Comparison of ENCODE assay signal across 9 cellular contexts in the genomic region with DNA sequence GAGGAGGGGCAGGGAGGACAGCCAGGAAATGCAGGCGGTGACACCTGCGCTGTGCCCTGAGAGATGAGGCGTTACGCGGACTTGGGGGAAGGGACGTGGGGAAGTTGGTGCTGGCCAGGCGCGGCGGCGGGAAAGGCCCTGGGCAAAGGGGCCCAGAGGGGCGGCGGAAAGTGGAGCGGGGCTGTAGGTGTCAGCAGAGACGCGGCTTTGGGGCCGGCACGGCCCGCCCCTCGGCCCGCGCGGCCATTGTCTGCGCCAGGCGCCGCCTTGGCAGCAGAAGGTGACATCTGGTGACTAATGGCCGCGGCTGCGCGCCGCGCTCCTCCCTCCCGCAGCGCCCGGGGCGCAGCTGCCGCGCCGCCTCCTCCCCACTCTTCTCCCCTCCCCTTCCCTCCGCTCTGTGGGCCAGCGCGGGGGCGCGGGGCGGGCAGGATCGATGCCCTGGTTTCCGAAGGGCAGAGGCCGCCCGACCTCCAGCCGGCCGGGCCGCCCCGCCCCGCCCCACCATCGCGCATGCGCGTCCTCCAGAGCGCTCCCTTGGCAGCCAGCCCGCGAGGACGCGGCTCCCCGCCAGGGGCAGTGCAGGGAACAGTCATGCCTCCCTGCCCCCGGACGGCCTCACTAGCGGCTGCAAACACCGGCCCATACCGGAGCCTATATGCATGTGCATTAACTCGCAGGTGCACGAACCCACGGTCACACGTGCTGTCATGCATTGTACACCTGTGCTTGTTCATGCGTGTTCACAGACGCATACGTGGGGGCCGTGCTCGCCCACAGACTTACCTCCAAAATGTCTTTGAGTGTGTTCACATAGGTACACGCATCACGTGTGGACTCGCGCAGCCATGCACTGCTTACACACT.
DNase-seq lines count a peak whose midpoint lies in the region; ATAC-seq, FAIRE-seq and TF ChIP-seq lines count a peak whose summit lies in the region.
"Had no signal": no experiment of that assay in that cellular context is flagged by ENCODE, and none has a peak within 500 bp of the region (broad histone marks: within the 10 kb centered on the region; RNA-seq: fewer than 3 reads in every experiment).

No MANE protein-coding gene starts in this region.

- SMC1A ChIA-PET in GM12878 (lab: Charles Lee; ENCODE audit: uncharacterized antibody, unreplicated experiment) = interaction anchor here (0.8 to 1.7 kb wide), 3 partner anchors 12 to 257 kb away, joined by 3 to 4 read pairs (median 3); no protein-coding TSS in a partner anchor

- BruUV-seq in GM12878 (replicated peaks; lab: Mats Ljungman, UMichigan) = no TSS peak

- peak; percentile 43 for DNase-seq in NCI-H2029 treated with DMSO at 0.1 percent for 48 hours (lab: John Stamatoyannopoulos, UW)
- DNase-seq in T1000 (lab: John Stamatoyannopoulos, UW) = peak; percentile 93
- peak; percentile 73 for DNase-seq in GM12878 (ENCODE audit: low read depth, low spot score)
- DNase-seq in skeletal muscle cell (ENCODE audit: low read depth) = peak; percentile 48

- peak overlapping the region; percentile 80 for H3K27ac ChIP-seq in 22Rv1
- peak overlapping the region; percentile 35 for H3K27ac ChIP-seq in GM12878 (ENCODE audit: control insufficient read depth, insufficient read depth)

- intact Hi-C loops in GM12878 (cut with micrococcal nuclease; ENCODE audit: unreplicated experiment) = loop anchor here (5.0 kb wide), 1 partner anchor 256 kb away; no protein-coding TSS in a partner anchor

- no peaks in the 10 kb centered on the region for H3K9me3 ChIP-seq in GM12878 (replicated peaks; ENCODE audit: control insufficient read depth, insufficient read depth, low read length)

- H3K36me3 ChIP-seq in GM12878 (ENCODE audit: control insufficient read depth in 2 of 2, insufficient read depth in 2 of 2, low read length in 1 of 2) = no peaks in the 10 kb centered on the region

- peaks cover 0 to 5% of the 10 kb centered on the region in 2 experiments; a peak in 2 of 4 replicates for H3K27me3 ChIP-seq in GM12878 (replicated peaks in 1 of 2; ENCODE audit: control insufficient read depth in 2 of 2, insufficient read depth in 2 of 2, low read length in 1 of 2)

- TF ChIP-seq EP300 in GM12878 (IDR thresholded peaks at IDR 0.05; ENCODE audit: borderline replicate concordance in 1 of 2, control insufficient read depth in 1 of 2, low read depth in 2 of 2, low read length in 2 of 2) = no peak; a peak in 1 of 4 replicates

- no peaks in the 10 kb centered on the region for H4K20me1 ChIP-seq in GM12878 (ENCODE audit: control insufficient read depth, insufficient read depth)

- peak overlapping the region; percentile 86 for H3K4me2 ChIP-seq in GM12878 (ENCODE audit: control insufficient read depth, insufficient read depth)

- ATAC-seq in GM18517 (IDR thresholded peaks at IDR 0.05; ENCODE audit: unreplicated experiment) (peak; percentile 88), HG03039 (IDR thresholded peaks at IDR 0.05; ENCODE audit: unreplicated experiment) (peak; percentile 85), GM12878 (peak; percentile 95)

- TF ChIP-seq RAD21 in GM12878 (IDR thresholded peaks at IDR 0.05; ENCODE audit: insufficient read depth, low read depth, low read length) = peak; percentile 32; the same call in 1 of the 2 replicates

- no peaks in the 10 kb centered on the region for H3K79me2 ChIP-seq in GM12878 (ENCODE audit: control insufficient read depth, insufficient read depth, low read length)

- POLR2A ChIA-PET in GM12878 (lab: Charles Lee) = no interaction called here

- peaks cover 15% of the 10 kb centered on the region for H3K4me1 ChIP-seq in GM12878 (ENCODE audit: control insufficient read depth, insufficient read depth, low read length)

- 2% methylated on average over 60 of the region's 81 CpGs for WGBS in GM12878 (ENCODE audit: insufficient coverage, insufficient replicate concordance, low lambda C conversion rate, missing lambda C conversion rate)

- peak overlapping the region; percentile 87 for H2AFZ ChIP-seq in GM12878 (ENCODE audit: control insufficient read depth, low read depth, low read length)

- CTCF ChIA-PET in GM12878 (lab: Yijun Ruan, JAX) = interaction anchor here (0.6 to 1.8 kb wide), 8 partner anchors 11 to 355 kb away, joined by 3 to 18 read pairs (median 4); no protein-coding TSS in a partner anchor

- TF ChIP-seq CTCF in 22Rv1 (IDR thresholded peaks at IDR 0.05) = peak; percentile 84
- peak; percentile 72 to 79 (median 78) for TF ChIP-seq CTCF in GM12878 (IDR thresholded peaks at IDR 0.05 in 2 of 3, conservative IDR thresholded peaks at IDR 0.05 in 1 of 3; ENCODE audit: control insufficient read depth in 2 of 3, extremely low read depth in 1 of 3, insufficient read depth in 1 of 3, low read depth in 3 of 3, low read length in 3 of 3)

- peak; percentile 88 for FAIRE-seq in GM12878 (lab: Jason Lieb, UNC)
- FAIRE-seq: A204.1 had no signal

- H3K4me3 ChIP-seq in GM12878 = peak overlapping the region; percentile 64
- H3K4me3 ChIP-seq in iPS-11a (ENCODE audit: low read depth, low read length) = peak overlapping the region; percentile 54
- peak overlapping the region; percentile 64 for H3K4me3 ChIP-seq in skeletal muscle cell (ENCODE audit: low read depth, low read length)

- in situ Hi-C loops in GM12878 (cut with MboI) = no loop called here

- H3K9ac ChIP-seq in GM12878 (ENCODE audit: control insufficient read depth, insufficient read depth, low read length) = peak overlapping the region; percentile 52

- RAD21 ChIA-PET in GM12878 (lab: Charles Lee; ENCODE audit: unreplicated experiment) = interaction anchor here (0.5 to 1.5 kb wide), 5 partner anchors 39 to 257 kb away, joined by 3 to 4 read pairs (median 3); no protein-coding TSS in a partner anchor

- peak; percentile 76 for TF ChIP-seq POLR2A in GM12878 (IDR thresholded peaks at IDR 0.05; ENCODE audit: low read depth, low read length)

TF ChIP-seq in GM12878, 131 proteins besides CTCF, POLR2A, EP300 and RAD21 (continues in another document):
- TF ChIP-seq HDAC2 (IDR thresholded peaks at IDR 0.05) (no peak), IKZF2 (IDR thresholded peaks at IDR 0.05) (peak; percentile 32 to 57; a peak in 2 of 4 replicates), NRF1 (conservative IDR thresholded peaks at IDR 0.05; ENCODE audit: low read depth, low read length) (peak; percentile 40), PAX5 (IDR thresholded peaks at IDR 0.05; ENCODE audit: borderline replicate concordance, low read depth, low read length) (peak; percentile 99)
- TF ChIP-seq, protein P1, sequence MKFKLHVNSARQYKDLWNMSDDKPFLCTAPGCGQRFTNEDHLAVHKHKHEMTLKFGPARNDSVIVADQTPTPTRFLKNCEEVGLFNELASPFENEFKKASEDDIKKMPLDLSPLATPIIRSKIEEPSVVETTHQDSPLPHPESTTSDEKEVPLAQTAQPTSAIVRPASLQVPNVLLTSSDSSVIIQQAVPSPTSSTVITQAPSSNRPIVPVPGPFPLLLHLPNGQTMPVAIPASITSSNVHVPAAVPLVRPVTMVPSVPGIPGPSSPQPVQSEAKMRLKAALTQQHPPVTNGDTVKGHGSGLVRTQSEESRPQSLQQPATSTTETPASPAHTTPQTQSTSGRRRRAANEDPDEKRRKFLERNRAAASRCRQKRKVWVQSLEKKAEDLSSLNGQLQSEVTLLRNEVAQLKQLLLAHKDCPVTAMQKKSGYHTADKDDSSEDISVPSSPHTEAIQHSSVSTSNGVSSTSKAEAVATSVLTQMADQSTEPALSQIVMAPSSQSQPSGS (IDR thresholded peaks at IDR 0.05; ENCODE audit: low read length) = no peak
- TF ChIP-seq, protein P2, sequence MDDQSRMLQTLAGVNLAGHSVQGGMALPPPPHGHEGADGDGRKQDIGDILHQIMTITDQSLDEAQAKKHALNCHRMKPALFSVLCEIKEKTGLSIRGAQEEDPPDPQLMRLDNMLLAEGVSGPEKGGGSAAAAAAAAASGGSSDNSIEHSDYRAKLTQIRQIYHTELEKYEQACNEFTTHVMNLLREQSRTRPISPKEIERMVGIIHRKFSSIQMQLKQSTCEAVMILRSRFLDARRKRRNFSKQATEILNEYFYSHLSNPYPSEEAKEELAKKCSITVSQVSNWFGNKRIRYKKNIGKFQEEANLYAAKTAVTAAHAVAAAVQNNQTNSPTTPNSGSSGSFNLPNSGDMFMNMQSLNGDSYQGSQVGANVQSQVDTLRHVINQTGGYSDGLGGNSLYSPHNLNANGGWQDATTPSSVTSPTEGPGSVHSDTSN (IDR thresholded peaks at IDR 0.05; ENCODE audit: insufficient replicate concordance, low read depth, low read length) = peak; percentile 84
- TF ChIP-seq, protein P3, sequence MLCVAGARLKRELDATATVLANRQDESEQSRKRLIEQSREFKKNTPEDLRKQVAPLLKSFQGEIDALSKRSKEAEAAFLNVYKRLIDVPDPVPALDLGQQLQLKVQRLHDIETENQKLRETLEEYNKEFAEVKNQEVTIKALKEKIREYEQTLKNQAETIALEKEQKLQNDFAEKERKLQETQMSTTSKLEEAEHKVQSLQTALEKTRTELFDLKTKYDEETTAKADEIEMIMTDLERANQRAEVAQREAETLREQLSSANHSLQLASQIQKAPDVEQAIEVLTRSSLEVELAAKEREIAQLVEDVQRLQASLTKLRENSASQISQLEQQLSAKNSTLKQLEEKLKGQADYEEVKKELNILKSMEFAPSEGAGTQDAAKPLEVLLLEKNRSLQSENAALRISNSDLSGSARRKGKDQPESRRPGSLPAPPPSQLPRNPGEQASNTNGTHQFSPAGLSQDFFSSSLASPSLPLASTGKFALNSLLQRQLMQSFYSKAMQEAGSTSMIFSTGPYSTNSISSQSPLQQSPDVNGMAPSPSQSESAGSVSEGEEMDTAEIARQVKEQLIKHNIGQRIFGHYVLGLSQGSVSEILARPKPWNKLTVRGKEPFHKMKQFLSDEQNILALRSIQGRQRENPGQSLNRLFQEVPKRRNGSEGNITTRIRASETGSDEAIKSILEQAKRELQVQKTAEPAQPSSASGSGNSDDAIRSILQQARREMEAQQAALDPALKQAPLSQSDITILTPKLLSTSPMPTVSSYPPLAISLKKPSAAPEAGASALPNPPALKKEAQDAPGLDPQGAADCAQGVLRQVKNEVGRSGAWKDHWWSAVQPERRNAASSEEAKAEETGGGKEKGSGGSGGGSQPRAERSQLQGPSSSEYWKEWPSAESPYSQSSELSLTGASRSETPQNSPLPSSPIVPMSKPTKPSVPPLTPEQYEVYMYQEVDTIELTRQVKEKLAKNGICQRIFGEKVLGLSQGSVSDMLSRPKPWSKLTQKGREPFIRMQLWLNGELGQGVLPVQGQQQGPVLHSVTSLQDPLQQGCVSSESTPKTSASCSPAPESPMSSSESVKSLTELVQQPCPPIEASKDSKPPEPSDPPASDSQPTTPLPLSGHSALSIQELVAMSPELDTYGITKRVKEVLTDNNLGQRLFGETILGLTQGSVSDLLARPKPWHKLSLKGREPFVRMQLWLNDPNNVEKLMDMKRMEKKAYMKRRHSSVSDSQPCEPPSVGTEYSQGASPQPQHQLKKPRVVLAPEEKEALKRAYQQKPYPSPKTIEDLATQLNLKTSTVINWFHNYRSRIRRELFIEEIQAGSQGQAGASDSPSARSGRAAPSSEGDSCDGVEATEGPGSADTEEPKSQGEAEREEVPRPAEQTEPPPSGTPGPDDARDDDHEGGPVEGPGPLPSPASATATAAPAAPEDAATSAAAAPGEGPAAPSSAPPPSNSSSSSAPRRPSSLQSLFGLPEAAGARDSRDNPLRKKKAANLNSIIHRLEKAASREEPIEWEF (IDR thresholded peaks at IDR 0.05; ENCODE audit: insufficient replicate concordance, low read depth, low read length) = no peak

Comparison
In these comparisons a context has a peak if more than half of its experiments do, and no peak if none do; other contexts are left out.
1. Peak in every context shown above with its lines: DNase-seq, ATAC-seq, H3K4me3 ChIP-seq and H3K27ac ChIP-seq.
2. DNase-seq: peak in every context shown above with its lines; median percentile 93 in T1000; 73 in GM12878; 48 in skeletal muscle cell; 43 in NCI-H2029 treated with DMSO at 0.1 percent for 48 hours.